In genomic region chr5:119951330-119951934, GRCh38 we compare ENCODE assay signal across 18 cellular contexts.
DNase-seq lines count a peak whose midpoint lies in the region; ATAC-seq and TF ChIP-seq lines count a peak whose summit lies in the region.
"Had no signal": no experiment of that assay in that cellular context is flagged by ENCODE, and none has a peak within 500 bp of the region (broad histone marks: within the 10 kb centered on the region; RNA-seq: fewer than 3 reads in every experiment).

No MANE protein-coding gene starts in this region.

- H3K27me3 ChIP-seq in ACC112 (ENCODE audit: insufficient read depth, low read length), result no peaks in the 10 kb centered on the region
- no peaks in the 10 kb centered on the region for H3K27me3 ChIP-seq in hepatocyte
- H3K27me3 ChIP-seq in neural progenitor cell, result no peaks in the 10 kb centered on the region
- H3K27me3 ChIP-seq: BE2C had no signal

- CTCF ChIA-PET in activated CD4-positive, alpha-beta memory T cell treated with anti-CD3 and anti-CD28 coated beads, Interleukin-2, amount 10 ng/mL, durations not matched to agents 7 days and 5 days (lab: Charles Lee), result no interaction called here

- 31% methylated on average over 4 of the region's 4 CpGs for WGBS in hepatocyte (ENCODE audit: low lambda C conversion rate, missing lambda C conversion rate)

- TF ChIP-seq CTCF in hepatocyte (IDR thresholded peaks at IDR 0.05; ENCODE audit: poor library complexity) (no peak), neural progenitor cell (IDR thresholded peaks at IDR 0.05) (no peak)

- H3K36me3 Mint-ChIP-seq in neural progenitor cell, result no peaks in the 10 kb centered on the region
- no peaks in the 10 kb centered on the region for H3K36me3 Mint-ChIP-seq in activated CD4-positive, alpha-beta memory T cell treated with anti-CD3 and anti-CD28 coated beads, Interleukin-2, amount 10 ng/mL, durations not matched to agents 7 days and 5 days (ENCODE audit: low read depth)
- no peaks in the 10 kb centered on the region for H3K36me3 Mint-ChIP-seq in T-helper 17 cell (ENCODE audit: low read depth)
- H3K36me3 Mint-ChIP-seq: CD4-positive, alpha-beta memory T cell had no signal

- peak; percentile 49 for DNase-seq in NCI-H69 (lab: John Stamatoyannopoulos, UW)
- DNase-seq in hepatocyte (ENCODE audit: low spot score), result peak; percentile 14
- no peak for DNase-seq in neural progenitor cell (ENCODE audit: low spot score)
- DNase-seq in activated CD4-positive, alpha-beta memory T cell treated with anti-CD3 and anti-CD28 coated beads, Interleukin-2, amount 10 ng/mL, durations not matched to agents 7 days and 5 days, result no peak
- DNase-seq in T-helper 17 cell, result no peak
- DNase-seq in NK-92 (lab: John Stamatoyannopoulos, UW; ENCODE audit: unreplicated experiment), result no peak
- no peak for DNase-seq in 8988T
- DNase-seq: BE2C; CD4-positive, alpha-beta memory T cell; DND-41; GF-D8; GM23248; Karpas-422; NCI-H1105 treated with DMSO at 0.1 percent for 48 hours; NCI-H2029 treated with DMSO at 0.1 percent for 48 hours; NCI-H510A treated with DMSO at 0.1 percent for 48 hours; PC-3 had no signal

- no peaks in the 10 kb centered on the region for H3K9me2 ChIP-seq in hepatocyte (replicated peaks; ENCODE audit: insufficient read depth)

- H3K4me2 ChIP-seq in hepatocyte (peak overlapping the region; percentile 66), neural progenitor cell (no peak overlapping the region)

- POLR2A ChIA-PET in activated CD4-positive, alpha-beta memory T cell treated with anti-CD3 and anti-CD28 coated beads, Interleukin-2, amount 10 ng/mL, durations not matched to agents 7 days and 5 days (lab: Charles Lee), result no interaction called here

- H3K27ac ChIP-seq in ACC112 (ENCODE audit: low read depth, low read length) (no peak overlapping the region), hepatocyte (no peak overlapping the region), neural progenitor cell (no peak overlapping the region)
- H3K27ac ChIP-seq: GM23248 had no signal

- H3F3A ChIP-seq in neural progenitor cell (ENCODE audit: low read depth), result no peaks in the 10 kb centered on the region

- no peak for ATAC-seq in T-helper 17 cell
- ATAC-seq: PC-3 had no signal

- no peaks in the 10 kb centered on the region for H3K27me3 Mint-ChIP-seq in neural progenitor cell (ENCODE audit: insufficient read depth, low read depth)
- H3K27me3 Mint-ChIP-seq in activated CD4-positive, alpha-beta memory T cell treated with anti-CD3 and anti-CD28 coated beads, Interleukin-2, amount 10 ng/mL, durations not matched to agents 7 days and 5 days, result no peaks in the 10 kb centered on the region
- no peaks in the 10 kb centered on the region for H3K27me3 Mint-ChIP-seq in T-helper 17 cell
- H3K27me3 Mint-ChIP-seq: CD4-positive, alpha-beta memory T cell had no signal

- no peaks in the 10 kb centered on the region for H3K4me1 Mint-ChIP-seq in neural progenitor cell
- no peaks in the 10 kb centered on the region for H3K4me1 Mint-ChIP-seq in activated CD4-positive, alpha-beta memory T cell treated with anti-CD3 and anti-CD28 coated beads, Interleukin-2, amount 10 ng/mL, durations not matched to agents 7 days and 5 days
- H3K4me1 Mint-ChIP-seq in T-helper 17 cell, result no peaks in the 10 kb centered on the region
- H3K4me1 Mint-ChIP-seq: CD4-positive, alpha-beta memory T cell had no signal

- H3K9me3 Mint-ChIP-seq in neural progenitor cell, result peaks cover 6% of the 10 kb centered on the region
- H3K9me3 Mint-ChIP-seq in activated CD4-positive, alpha-beta memory T cell treated with anti-CD3 and anti-CD28 coated beads, Interleukin-2, amount 10 ng/mL, durations not matched to agents 7 days and 5 days, result peaks cover 3% of the 10 kb centered on the region

- H3K9me3 ChIP-seq in hepatocyte (ENCODE audit: low read depth) (no peaks in the 10 kb centered on the region), neural progenitor cell (ENCODE audit: low read depth) (no peaks in the 10 kb centered on the region), T-helper 17 cell (ENCODE audit: control insufficient read depth, low read length, poor library complexity, severe bottlenecking) (no peaks in the 10 kb centered on the region)
- H3K9me3 ChIP-seq: BE2C had no signal

- H3K4me3 Mint-ChIP-seq in neural progenitor cell, result no peak overlapping the region
- H3K4me3 Mint-ChIP-seq in activated CD4-positive, alpha-beta memory T cell treated with anti-CD3 and anti-CD28 coated beads, Interleukin-2, amount 10 ng/mL, durations not matched to agents 7 days and 5 days, result no peak overlapping the region
- H3K4me3 Mint-ChIP-seq in T-helper 17 cell, result no peak overlapping the region
- H3K4me3 Mint-ChIP-seq: CD4-positive, alpha-beta memory T cell had no signal

- H3K27ac Mint-ChIP-seq in neural progenitor cell, result no peak overlapping the region
- no peak overlapping the region for H3K27ac Mint-ChIP-seq in activated CD4-positive, alpha-beta memory T cell treated with anti-CD3 and anti-CD28 coated beads, Interleukin-2, amount 10 ng/mL, durations not matched to agents 7 days and 5 days
- H3K27ac Mint-ChIP-seq in T-helper 17 cell, result no peak overlapping the region
- H3K27ac Mint-ChIP-seq: CD4-positive, alpha-beta memory T cell had no signal

- no peaks in the 10 kb centered on the region for H3K4me1 ChIP-seq in ACC112 (ENCODE audit: control insufficient read depth, insufficient read depth, low read length, unreplicated experiment)
- peaks cover 4% of the 10 kb centered on the region for H3K4me1 ChIP-seq in hepatocyte (ENCODE audit: insufficient read depth)
- H3K4me1 ChIP-seq in neural progenitor cell, result no peaks in the 10 kb centered on the region
- H3K4me1 ChIP-seq: BE2C had no signal

- no peak overlapping the region for H3K9ac ChIP-seq in neural progenitor cell
- H3K9ac ChIP-seq: GM23248 had no signal

- H3K79me2 ChIP-seq in ACC112 (ENCODE audit: control insufficient read depth, insufficient read depth, low read length, unreplicated experiment), result no peaks in the 10 kb centered on the region
- H3K79me2 ChIP-seq in hepatocyte, result no peaks in the 10 kb centered on the region
- H3K79me2 ChIP-seq in neural progenitor cell (ENCODE audit: low read depth), result no peaks in the 10 kb centered on the region

- no peaks in the 10 kb centered on the region for H4K20me1 ChIP-seq in hepatocyte (ENCODE audit: insufficient read depth, poor library complexity, severe bottlenecking)
- no peaks in the 10 kb centered on the region for H4K20me1 ChIP-seq in neural progenitor cell (ENCODE audit: low read depth)

- peak overlapping the region; percentile 44 for H2AFZ ChIP-seq in ACC112 (ENCODE audit: low read length, unreplicated experiment)
- peak overlapping the region; percentile 28 for H2AFZ ChIP-seq in hepatocyte
- H2AFZ ChIP-seq in neural progenitor cell (replicated peaks), result peak overlapping the region; percentile 83
- H2AFZ ChIP-seq: GM23248 had no signal

- H3K4me3 ChIP-seq in ACC112 (ENCODE audit: low read depth, low read length), result no peak overlapping the region
- H3K4me3 ChIP-seq in hepatocyte, result no peak overlapping the region
- H3K4me3 ChIP-seq in neural progenitor cell, result no peak overlapping the region
- H3K4me3 ChIP-seq: GM23248 had no signal

- H3K36me3 ChIP-seq in ACC112 (ENCODE audit: insufficient read depth, low read length) (no peaks in the 10 kb centered on the region), hepatocyte (replicated peaks; ENCODE audit: insufficient read depth, low read depth) (no peaks in the 10 kb centered on the region), neural progenitor cell (no peaks in the 10 kb centered on the region)
- H3K36me3 ChIP-seq: BE2C had no signal

Comparison
In these comparisons a context has a peak if more than half of its experiments do, and no peak if none do; other contexts are left out.
1. H2AFZ ChIP-seq: peak in every context shown above with its lines; median percentile 83 in neural progenitor cell; 44 in ACC112; 28 in hepatocyte.
2. DNase-seq: peak in NCI-H69 (single experiment) and hepatocyte (single experiment); none in neural progenitor cell (single experiment), activated CD4-positive, alpha-beta memory T cell treated with anti-CD3 and anti-CD28 coated beads, Interleukin-2, amount 10 ng/mL, durations not matched to agents 7 days and 5 days (single experiment), T-helper 17 cell (0 of 3), NK-92 (single experiment) and 8988T (single experiment).